In the genomic region with DNA sequence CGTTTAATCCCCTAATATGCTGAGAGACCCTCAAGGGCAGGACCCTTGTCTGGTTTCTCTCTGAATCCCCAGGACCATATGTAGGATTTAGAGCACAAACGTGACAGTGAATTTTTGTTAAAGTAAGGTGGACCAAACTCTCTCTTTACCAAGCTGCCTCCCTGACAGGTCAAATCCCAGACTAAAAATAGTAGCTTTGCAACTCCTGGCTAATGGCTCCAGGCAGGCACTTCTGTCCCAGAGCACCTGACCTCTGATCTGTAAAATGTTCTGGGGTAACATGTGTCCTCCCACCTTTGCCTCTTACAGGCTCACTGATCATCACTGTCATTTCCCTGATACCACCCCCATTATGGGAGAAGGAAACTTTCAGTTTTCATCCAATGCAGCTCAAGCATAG, we compare ENCODE assay signal across 17 cellular contexts.
DNase-seq lines count a peak whose midpoint lies in the region; ATAC-seq and TF ChIP-seq lines count a peak whose summit lies in the region.
"Had no signal": no experiment of that assay in that cellular context is flagged by ENCODE, and none has a peak within 500 bp of the region (broad histone marks: within the 10 kb centered on the region; RNA-seq: fewer than 3 reads in every experiment).

No MANE protein-coding gene starts in this region.

- H3K4me1 Mint-ChIP-seq in effector memory CD8-positive, alpha-beta T cell (ENCODE audit: low read depth in 2 of 2): peaks cover 4 to 7% of the 10 kb centered on the region in 2 donors

- no peaks in the 10 kb centered on the region for H3K9me3 ChIP-seq in right cardiac atrium (ENCODE audit: control insufficient read depth, low read length)
- no peaks in the 10 kb centered on the region for H3K9me3 ChIP-seq in WERI-Rb-1 (ENCODE audit: severe bottlenecking)
- H3K9me3 ChIP-seq in iPS-15b (ENCODE audit: control insufficient read depth, insufficient read depth, low read length): no peaks in the 10 kb centered on the region
- H3K9me3 ChIP-seq in stomach smooth muscle (ENCODE audit: control insufficient read depth in 2 of 2, low read length in 2 of 2): no peaks in the 10 kb centered on the region
- H3K9me3 ChIP-seq: A549, HAP-1 had no signal

- no peak overlapping the region for H3K27ac Mint-ChIP-seq in effector memory CD8-positive, alpha-beta T cell
- H3K27ac Mint-ChIP-seq: CD4-positive, alpha-beta T cell had no signal

- no peak for DNase-seq in Right ventricle myocardium inferior (ENCODE audit: missing footprints)
- DNase-seq in right cardiac atrium: no peak
- DNase-seq in WERI-Rb-1: no peak
- DNase-seq in effector memory CD8-positive, alpha-beta T cell: no peak
- no peak for DNase-seq in NCI-H2196 treated with DMSO at 0.1 percent for 48 hours (lab: John Stamatoyannopoulos, UW; ENCODE audit: unreplicated experiment)
- DNase-seq: AML-193; CD4-positive, alpha-beta T cell; DMS153; DMS79; GDM1; GM23248 had no signal

- peaks cover 10 to 31% of the 10 kb centered on the region in 2 donors for H3K27me3 Mint-ChIP-seq in effector memory CD8-positive, alpha-beta T cell
- H3K27me3 Mint-ChIP-seq: CD4-positive, alpha-beta T cell had no signal

- no peaks in the 10 kb centered on the region for H3K27me3 ChIP-seq in right cardiac atrium (ENCODE audit: control insufficient read depth, insufficient read depth)
- no peaks in the 10 kb centered on the region for H3K27me3 ChIP-seq in WERI-Rb-1 (ENCODE audit: insufficient read depth, low read depth, severe bottlenecking)
- H3K27me3 ChIP-seq in iPS-15b (ENCODE audit: control insufficient read depth, insufficient read depth, low read length): no peaks in the 10 kb centered on the region
- no peaks in the 10 kb centered on the region for H3K27me3 ChIP-seq in stomach smooth muscle (ENCODE audit: control insufficient read depth in 1 of 2, insufficient read depth in 2 of 2, low read length in 2 of 2)

- no peak for TF ChIP-seq CTCF in WERI-Rb-1 (IDR thresholded peaks at IDR 0.05; ENCODE audit: low read depth, low read length)

- no peak overlapping the region for H3K4me3 Mint-ChIP-seq in effector memory CD8-positive, alpha-beta T cell
- H3K4me3 Mint-ChIP-seq: CD4-positive, alpha-beta T cell had no signal

- H3K9me3 Mint-ChIP-seq in effector memory CD8-positive, alpha-beta T cell: no peaks in the 10 kb centered on the region
- H3K9me3 Mint-ChIP-seq: CD4-positive, alpha-beta T cell had no signal

- intact Hi-C loops in Right ventricle myocardium inferior (cut with DNase I): no loop called here
- intact Hi-C loops in right cardiac atrium (cut with DNase I): no loop called here

- WGBS in right cardiac atrium: 46% methylated on average over 2 of the region's 2 CpGs

- H3K36me3 ChIP-seq in WERI-Rb-1: no peaks in the 10 kb centered on the region
- H3K36me3 ChIP-seq in iPS-15b (ENCODE audit: control insufficient read depth, insufficient read depth, low read length): no peaks in the 10 kb centered on the region
- peaks cover 0 to under 1% of the 10 kb centered on the region in 2 donors for H3K36me3 ChIP-seq in stomach smooth muscle (ENCODE audit: control insufficient read depth in 2 of 2, insufficient read depth in 2 of 2, low read length in 2 of 2)
- H3K36me3 ChIP-seq: HAP-1 had no signal

- H3K36me3 Mint-ChIP-seq in effector memory CD8-positive, alpha-beta T cell (ENCODE audit: insufficient read depth): peaks cover 5% of the 10 kb centered on the region

- no peak overlapping the region for H3K4me3 ChIP-seq in right cardiac atrium (ENCODE audit: low read length)
- H3K4me3 ChIP-seq in WERI-Rb-1 (ENCODE audit: low read depth, low read length): no peak overlapping the region
- H3K4me3 ChIP-seq in iPS-15b (ENCODE audit: low read depth, low read length): no peak overlapping the region
- H3K4me3 ChIP-seq in stomach smooth muscle (ENCODE audit: low read length in 2 of 2): no peak overlapping the region
- H3K4me3 ChIP-seq: A549, GM23248, HAP-1 had no signal

- H3K27ac ChIP-seq in right cardiac atrium (ENCODE audit: low read length) (no peak overlapping the region), WERI-Rb-1 (peak overlapping the region; percentile 56), stomach smooth muscle (ENCODE audit: low read length) (peak overlapping the region; percentile 12)
- H3K27ac ChIP-seq: 22Rv1, A549, C4-2B, GM23248 had no signal

- H3K4me1 ChIP-seq in right cardiac atrium (ENCODE audit: control insufficient read depth, insufficient read depth, low read length) (no peaks in the 10 kb centered on the region), iPS-15b (ENCODE audit: control insufficient read depth, insufficient read depth, low read length) (no peaks in the 10 kb centered on the region), stomach smooth muscle (ENCODE audit: control insufficient read depth, insufficient read depth, low read length) (peaks cover 20% of the 10 kb centered on the region)
- H3K4me1 ChIP-seq: A549, HAP-1 had no signal

- ATAC-seq in Right ventricle myocardium inferior (peak; percentile 48), right cardiac atrium (no peak)
- ATAC-seq in effector memory CD8-positive, alpha-beta T cell (replicated peaks): no peak
- ATAC-seq: A549 had no signal

- peak overlapping the region; percentile 16 for H3K9ac ChIP-seq in iPS-15b (ENCODE audit: low read depth, low read length)
- no peak overlapping the region for H3K9ac ChIP-seq in stomach smooth muscle (ENCODE audit: low read length in 2 of 2)
- H3K9ac ChIP-seq: GM23248 had no signal
